Comparison of ENCODE assay signal across 28 cellular contexts in genomic region chr7:12321248-12321647, GRCh38.
DNase-seq lines count a peak whose midpoint lies in the region; ATAC-seq, FAIRE-seq and TF ChIP-seq lines count a peak whose summit lies in the region.
"Had no signal": no experiment of that assay in that cellular context is flagged by ENCODE, and none has a peak within 500 bp of the region (broad histone marks: within the 10 kb centered on the region; RNA-seq: fewer than 3 reads in every experiment).

No MANE protein-coding gene starts in this region.

- no peak for TF ChIP-seq POLR2A in A549 (IDR thresholded peaks at IDR 0.05; ENCODE audit: low read length)
- no peak for TF ChIP-seq POLR2A in H54 (IDR thresholded peaks at IDR 0.05; ENCODE audit: low read depth, low read length)

- no peak overlapping the region for H3K4me3 ChIP-seq in A549
- no peak overlapping the region for H3K4me3 ChIP-seq in adipocyte (ENCODE audit: low read length)
- H3K4me3 ChIP-seq: coronary artery, esophagus squamous epithelium, prostate gland, stomach, thyroid gland had no signal

- no peaks in the 10 kb centered on the region for H3K27me3 Mint-ChIP-seq in activated CD4-positive, alpha-beta memory T cell treated with anti-CD3 and anti-CD28 coated beads for 36 hours
- H3K27me3 Mint-ChIP-seq: activated naive CD4-positive, alpha-beta T cell treated with anti-CD3 and anti-CD28 coated beads, Interleukin-2, amount 50 U/mL, for 24 hours had no signal

- H3K27me3 ChIP-seq in adipocyte (replicated peaks; ENCODE audit: control insufficient read depth, insufficient read depth, low read length): no peaks in the 10 kb centered on the region
- H3K27me3 ChIP-seq: esophagus squamous epithelium, stomach, thyroid gland had no signal

- H3K4me1 Mint-ChIP-seq in activated CD4-positive, alpha-beta memory T cell treated with anti-CD3 and anti-CD28 coated beads for 36 hours (ENCODE audit: low read depth): no peaks in the 10 kb centered on the region
- H3K4me1 Mint-ChIP-seq: B cell, memory B cell, naive B cell had no signal

- H3K9me3 ChIP-seq in A549: no peaks in the 10 kb centered on the region
- no peaks in the 10 kb centered on the region for H3K9me3 ChIP-seq in adipocyte (ENCODE audit: control insufficient read depth, low read length)
- H3K9me3 ChIP-seq: esophagus squamous epithelium, prostate gland, stomach, thyroid gland had no signal

- FAIRE-seq in A549 (lab: Jason Lieb, UNC) (no peak), H54 (lab: Jason Lieb, UNC) (peak; percentile 75)

- H3K9ac ChIP-seq in adipocyte (ENCODE audit: low read length): no peak overlapping the region

- H3K27ac Mint-ChIP-seq in activated CD4-positive, alpha-beta memory T cell treated with anti-CD3 and anti-CD28 coated beads for 36 hours: no peak overlapping the region
- H3K27ac Mint-ChIP-seq: activated naive CD4-positive, alpha-beta T cell treated with anti-CD3 and anti-CD28 coated beads, Interleukin-2, amount 50 U/mL, for 24 hours; activated T-helper 1 cell treated with anti-CD3 and anti-CD28 coated beads, Interleukin-12 subunit alpha, Interleukin-12 subunit beta, Interleukin-2, Interleukin-4 antibody, amounts not matched to agents 30 ng/mL and 10 ng/mL and 1 ng/mL, durations not matched to agents 14 hours and 24 hours and 36 hours; B cell; memory B cell had no signal

- peak overlapping the region; percentile 1; the same call in 1 of the 3 replicates for H3K4me2 ChIP-seq in A549

- H3K9me3 Mint-ChIP-seq in activated CD4-positive, alpha-beta memory T cell treated with anti-CD3 and anti-CD28 coated beads for 36 hours: no peaks in the 10 kb centered on the region
- H3K9me3 Mint-ChIP-seq: activated naive CD4-positive, alpha-beta T cell treated with anti-CD3 and anti-CD28 coated beads, Interleukin-2, amount 50 U/mL, for 24 hours; activated T-helper 1 cell treated with anti-CD3 and anti-CD28 coated beads, Interleukin-12 subunit alpha, Interleukin-12 subunit beta, Interleukin-2, Interleukin-4 antibody, amounts not matched to agents 30 ng/mL and 10 ng/mL and 1 ng/mL, durations not matched to agents 14 hours and 24 hours and 36 hours; memory B cell; naive B cell had no signal

- no peaks in the 10 kb centered on the region for H3K36me3 Mint-ChIP-seq in activated CD4-positive, alpha-beta memory T cell treated with anti-CD3 and anti-CD28 coated beads for 36 hours
- H3K36me3 Mint-ChIP-seq: activated naive CD4-positive, alpha-beta T cell treated with anti-CD3 and anti-CD28 coated beads, Interleukin-2, amount 50 U/mL, for 24 hours; memory B cell; naive B cell had no signal

- CTCF ChIA-PET in A549 (lab: Yijun Ruan, JAX): interaction anchor here (0.5 to 2.4 kb wide), 4 partner anchors 24 to 892 kb away, joined by 3 to 9 read pairs (median 4); no protein-coding TSS in a partner anchor
- CTCF ChIA-PET in activated CD4-positive, alpha-beta memory T cell treated with anti-CD3 and anti-CD28 coated beads for 36 hours (lab: Charles Lee): interaction anchor here (1.9 to 2.7 kb wide), 3 partner anchors 113 to 256 kb away, joined by 6 to 18 read pairs (median 12); no protein-coding TSS in a partner anchor

- no peak for ATAC-seq in A549
- ATAC-seq: left lobe of liver had no signal

- H3K4me3 Mint-ChIP-seq in activated CD4-positive, alpha-beta memory T cell treated with anti-CD3 and anti-CD28 coated beads for 36 hours: no peak overlapping the region
- H3K4me3 Mint-ChIP-seq: activated naive CD4-positive, alpha-beta T cell treated with anti-CD3 and anti-CD28 coated beads, Interleukin-2, amount 50 U/mL, for 24 hours; activated T-helper 1 cell treated with anti-CD3 and anti-CD28 coated beads, Interleukin-12 subunit alpha, Interleukin-12 subunit beta, Interleukin-2, Interleukin-4 antibody, amounts not matched to agents 30 ng/mL and 10 ng/mL and 1 ng/mL, durations not matched to agents 14 hours and 24 hours and 36 hours; B cell; memory B cell; naive B cell had no signal

- intact Hi-C loops in activated CD4-positive, alpha-beta memory T cell treated with anti-CD3 and anti-CD28 coated beads for 36 hours (cut with micrococcal nuclease): loop anchor here (5.0 to 10.0 kb wide), 2 partner anchors 174 to 209 kb away; no protein-coding TSS in a partner anchor

- 100% methylated on average over 1 of the region's 1 CpG for WGBS in A549 (ENCODE audit: missing lambda C conversion rate)

- H3K4me1 ChIP-seq in A549 (peaks cover 24% of the 10 kb centered on the region; the same call in 2 of the 3 replicates), adipocyte (ENCODE audit: control insufficient read depth, insufficient read depth, low read length) (peaks cover 6% of the 10 kb centered on the region)
- H3K4me1 ChIP-seq: esophagus squamous epithelium, prostate gland, thyroid gland had no signal

- TF ChIP-seq EP300 in A549 (IDR thresholded peaks at IDR 0.05): no peak

- no peak for TF ChIP-seq CTCF in A549 (IDR thresholded peaks at IDR 0.05)

- POLR2A ChIA-PET in A549 (lab: Yijun Ruan, JAX): no interaction called here
- POLR2A ChIA-PET in activated CD4-positive, alpha-beta memory T cell treated with anti-CD3 and anti-CD28 coated beads for 36 hours (lab: Charles Lee): no interaction called here

- H3K36me3 ChIP-seq in adipocyte (ENCODE audit: control insufficient read depth, insufficient read depth, low read length, severe bottlenecking): no peaks in the 10 kb centered on the region
- H3K36me3 ChIP-seq: esophagus squamous epithelium, prostate gland, stomach, thyroid gland had no signal

- no peak for TF ChIP-seq RAD21 in A549 (conservative IDR thresholded peaks at IDR 0.05 in 1 of 2, IDR thresholded peaks at IDR 0.05 in 1 of 2)

- peak overlapping the region; percentile 34 to 56 for H3K27ac ChIP-seq in A549
- H3K27ac ChIP-seq: coronary artery, esophagus squamous epithelium, prostate gland, stomach, thyroid gland had no signal

- DNase-seq in A549 (ENCODE audit: low read depth in 1 of 2, low spot score in 1 of 2): no peak
- no peak for DNase-seq in H54 (ENCODE audit: insufficient read length, low spot score)
- DNase-seq in adipocyte (ENCODE audit: low read depth): peak; percentile 18
- peak; percentile 19 for DNase-seq in kidney tubule cell (ENCODE audit: low spot score)
- no peak for DNase-seq in activated CD4-positive, alpha-beta memory T cell treated with anti-CD3 and anti-CD28 coated beads for 36 hours
- DNase-seq in mucosa of gallbladder (ENCODE audit: low spot score): no peak
- no peak for DNase-seq in CD1c-positive myeloid dendritic cell (ENCODE audit: extremely low spot score)
- DNase-seq in mesenteric fat pad (ENCODE audit: low spot score): no peak
- DNase-seq: activated CD4-positive, alpha-beta T cell treated with anti-CD3 and anti-CD28 coated beads, Interleukin-2, amount 50 U/mL, for 4 hours; activated CD4-positive, CD25-positive, alpha-beta regulatory T cell; esophagus squamous epithelium; Karpas-422; naive B cell; NCI-H1436 treated with DMSO at 0.1 percent for 48 hours; NCI-H2107; NCI-H446 treated with DMSO at 0.1 percent for 48 hours; NK-92 treated with Interleukin-12 subunit alpha and Interleukin-12 subunit beta, amount 100 ng/mL, for 24 hours; nucleus accumbens; SHP77 treated with DMSO at 0.1 percent for 48 hours; stomach; thyroid gland had no signal

TF ChIP-seq in A549, 52 proteins besides CTCF, POLR2A, EP300 and RAD21 (continues in another document):
- no peak for TF ChIP-seq TFCP2L1 (CRISPR knock-in tag; IDR thresholded peaks at IDR 0.05)
- no peak for TF ChIP-seq TP53 (CRISPR knock-in tag; IDR thresholded peaks at IDR 0.05)
- TF ChIP-seq MYC (IDR thresholded peaks at IDR 0.05; ENCODE audit: borderline replicate concordance, low read length): no peak
- no peak for TF ChIP-seq CHD4 (IDR thresholded peaks at IDR 0.05; ENCODE audit: borderline replicate concordance)
- no peak for TF ChIP-seq SMC3 (IDR thresholded peaks at IDR 0.05)
- no peak for TF ChIP-seq CEBPB (IDR thresholded peaks at IDR 0.05)
- no peak for TF ChIP-seq JUN (IDR thresholded peaks at IDR 0.05)
- TF ChIP-seq RARB (CRISPR knock-in tag; IDR thresholded peaks at IDR 0.05): no peak
- no peak for TF ChIP-seq HES2 (IDR thresholded peaks at IDR 0.05)
- TF ChIP-seq GATA3 (IDR thresholded peaks at IDR 0.05; ENCODE audit: borderline replicate concordance): no peak
- no peak for TF ChIP-seq ELK1 (IDR thresholded peaks at IDR 0.05; ENCODE audit: low read depth, low read length)
- TF ChIP-seq KDM5A (IDR thresholded peaks at IDR 0.05): no peak
- no peak for TF ChIP-seq RCOR1 (IDR thresholded peaks at IDR 0.05; ENCODE audit: low read depth, low read length)
- TF ChIP-seq HEYL (CRISPR knock-in tag; IDR thresholded peaks at IDR 0.05): no peak
- TF ChIP-seq NR3C1 (IDR thresholded peaks at IDR 0.05): no peak

Comparison
In these comparisons a context has a peak if more than half of its experiments do, and no peak if none do; other contexts are left out.
1. DNase-seq: peak in adipocyte (single experiment) and kidney tubule cell (single experiment); none in A549 (0 of 2), H54 (single experiment), activated CD4-positive, alpha-beta memory T cell treated with anti-CD3 and anti-CD28 coated beads for 36 hours (single experiment), mucosa of gallbladder (single experiment), CD1c-positive myeloid dendritic cell (single experiment) and mesenteric fat pad (single experiment).